8 cellular contexts compared by ENCODE assay signal in genomic region chr2:96174251-96175144, GRCh38. TPM values are rescaled to one million over a fixed set of nuclear protein-coding genes. Genes with fewer than 3 reads are reported as not detected.
A peak's percentile ranks its signal among the peaks of the same experiment; 100 is the strongest.
DNase-seq lines count a peak whose midpoint lies in the region; ATAC-seq and TF ChIP-seq lines count a peak whose summit lies in the region.

No MANE protein-coding gene starts in this region.

- POLR2A ChIA-PET in WTC11 (lab: Charles Lee) (interaction anchor here (1.1 kb wide), 2 partner anchors 36 to 86 kb away, joined by 3 to 7 read pairs; partner anchors contain the start of gene ASTL), MCF 10A (lab: Yijun Ruan, JAX) (interaction anchor here (0.8 to 1.3 kb wide), 3 partner anchors 37 to 180 kb away, joined by 3 to 4 read pairs (median 3); no protein-coding TSS in a partner anchor)

- no TSS peak for BruUV-seq in MCF 10A (replicated peaks; lab: Mats Ljungman, UMichigan)

- H3K9me3 Mint-ChIP-seq in WTC11 (peaks cover 12% of the 10 kb centered on the region), MCF 10A (ENCODE audit: unreplicated experiment) (no peaks in the 10 kb centered on the region)

- no peaks in the 10 kb centered on the region for H3K4me1 Mint-ChIP-seq in WTC11
- no peaks in the 10 kb centered on the region for H3K4me1 Mint-ChIP-seq in MCF 10A (ENCODE audit: insufficient read depth, unreplicated experiment)

- H3K36me3 Mint-ChIP-seq in WTC11 (no peaks in the 10 kb centered on the region), MCF 10A (ENCODE audit: insufficient read depth, unreplicated experiment) (no peaks in the 10 kb centered on the region)

- CTCF ChIA-PET in WTC11 (lab: Charles Lee) (interaction anchor here (0.5 to 4.6 kb wide), 49 partner anchors 9 to 221 kb away, joined by 3 to 214 read pairs (median 5); partner anchors contain the start of genes ADRA2B, ASTL, DUSP2 and NCAPH), MCF 10A (lab: Yijun Ruan, JAX) (interaction anchor here (0.6 to 5.6 kb wide), 36 partner anchors 8 to 335 kb away, joined by 3 to 54 read pairs (median 6); partner anchors contain the start of genes ADRA2B and ASTL)

- peak; percentile 80 for DNase-seq in GM13976 (ENCODE audit: low spot score)
- DNase-seq in NCI-H2196 (lab: John Stamatoyannopoulos, UW; ENCODE audit: unreplicated experiment) = peak; percentile 79
- peak; percentile 82 for DNase-seq in WTC11 (ENCODE audit: low spot score)
- DNase-seq in MCF 10A (ENCODE audit: unreplicated experiment) = peak; percentile 81
- DNase-seq in islet precursor cell = peak; percentile 87
- DNase-seq in stimulated activated CD4-positive, alpha-beta T cell treated with anti-CD3 and anti-CD28 coated beads, Interleukin-1b, Interleukin-23, amount 100 ng/mL, for 4 hours (ENCODE audit: low read depth in 2 of 2) = peak; percentile 79 to 81

- no peak overlapping the region for H3K27ac Mint-ChIP-seq in WTC11
- H3K27ac Mint-ChIP-seq in MCF 10A (ENCODE audit: low read depth, unreplicated experiment) = no peak overlapping the region

- in situ Hi-C loops in GM13976 (cut with MboI; ENCODE audit: low sequenced_read_pairs, unreplicated experiment) = loop anchor here (5.0 kb wide), 1 partner anchor 37 kb away; the partner anchor contains the start of gene ASTL

- peak; percentile 79 for TF ChIP-seq CTCF in GM13976 (IDR thresholded peaks at IDR 0.05; ENCODE audit: borderline replicate concordance, control extremely low read depth, extremely low read depth, insufficient read depth, missing control alignments)
- peak; percentile 76 for TF ChIP-seq CTCF in WTC11 (IDR thresholded peaks at IDR 0.05)
- peak; percentile 88 for TF ChIP-seq CTCF in MCF 10A (IDR thresholded peaks at IDR 0.05; ENCODE audit: unreplicated experiment)

- intact Hi-C loops in MCF 10A (cut with micrococcal nuclease) = loop anchor here (1.0 to 10.0 kb wide), 3 partner anchors 36 to 181 kb away; partner anchors contain the start of gene ASTL

- peak; percentile 81 for ATAC-seq in HG02981 (IDR thresholded peaks at IDR 0.05; ENCODE audit: unreplicated experiment)
- ATAC-seq in WTC11 = peak; percentile 98
- ATAC-seq in GM19452 (IDR thresholded peaks at IDR 0.05; ENCODE audit: unreplicated experiment) = no peak

- H3K4me3 Mint-ChIP-seq in WTC11 = no peak overlapping the region
- no peak overlapping the region for H3K4me3 Mint-ChIP-seq in MCF 10A (ENCODE audit: unreplicated experiment)

- no peaks in the 10 kb centered on the region for H3K27me3 Mint-ChIP-seq in WTC11 (ENCODE audit: low read depth)
- no peaks in the 10 kb centered on the region for H3K27me3 Mint-ChIP-seq in MCF 10A (ENCODE audit: insufficient read depth, unreplicated experiment)

TF ChIP-seq in WTC11, 78 proteins besides CTCF, POLR2A, EP300 and RAD21:
- TF ChIP-seq HMGXB4 (CRISPR knock-in tag; IDR thresholded peaks at IDR 0.05) (no peak), ZSCAN18 (CRISPR knock-in tag; IDR thresholded peaks at IDR 0.05) (no peak), TEAD1 (CRISPR knock-in tag; IDR thresholded peaks at IDR 0.05) (no peak), MAX (CRISPR knock-in tag; IDR thresholded peaks at IDR 0.05) (no peak)
- TF ChIP-seq, protein P1, sequence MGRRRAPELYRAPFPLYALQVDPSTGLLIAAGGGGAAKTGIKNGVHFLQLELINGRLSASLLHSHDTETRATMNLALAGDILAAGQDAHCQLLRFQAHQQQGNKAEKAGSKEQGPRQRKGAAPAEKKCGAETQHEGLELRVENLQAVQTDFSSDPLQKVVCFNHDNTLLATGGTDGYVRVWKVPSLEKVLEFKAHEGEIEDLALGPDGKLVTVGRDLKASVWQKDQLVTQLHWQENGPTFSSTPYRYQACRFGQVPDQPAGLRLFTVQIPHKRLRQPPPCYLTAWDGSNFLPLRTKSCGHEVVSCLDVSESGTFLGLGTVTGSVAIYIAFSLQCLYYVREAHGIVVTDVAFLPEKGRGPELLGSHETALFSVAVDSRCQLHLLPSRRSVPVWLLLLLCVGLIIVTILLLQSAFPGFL (CRISPR knock-in tag; IDR thresholded peaks at IDR 0.05; ENCODE audit: borderline replicate concordance) = no peak
- TF ChIP-seq, protein P2, sequence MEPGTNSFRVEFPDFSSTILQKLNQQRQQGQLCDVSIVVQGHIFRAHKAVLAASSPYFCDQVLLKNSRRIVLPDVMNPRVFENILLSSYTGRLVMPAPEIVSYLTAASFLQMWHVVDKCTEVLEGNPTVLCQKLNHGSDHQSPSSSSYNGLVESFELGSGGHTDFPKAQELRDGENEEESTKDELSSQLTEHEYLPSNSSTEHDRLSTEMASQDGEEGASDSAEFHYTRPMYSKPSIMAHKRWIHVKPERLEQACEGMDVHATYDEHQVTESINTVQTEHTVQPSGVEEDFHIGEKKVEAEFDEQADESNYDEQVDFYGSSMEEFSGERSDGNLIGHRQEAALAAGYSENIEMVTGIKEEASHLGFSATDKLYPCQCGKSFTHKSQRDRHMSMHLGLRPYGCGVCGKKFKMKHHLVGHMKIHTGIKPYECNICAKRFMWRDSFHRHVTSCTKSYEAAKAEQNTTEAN (CRISPR knock-in tag; IDR thresholded peaks at IDR 0.05) = no peak

RNA-seq across cellular contexts. Expression of gene DUSP2, which starts 29.3 kb away (rescaled TPM):
- total RNA-seq in WTC11 (2021) (4.7 to 6.8 TPM (median 5.8 TPM) in 3 replicates), MCF 10A (2022) (1.3 and 3.3 TPM in 2 replicates)

RNA-seq across cellular contexts. Expression of gene STARD7, which starts 34.1 kb away (rescaled TPM):
- total RNA-seq in WTC11 (2021) (199 to 217 TPM (median 201 TPM) in 3 replicates), MCF 10A (2022) (84.1 and 105 TPM in 2 replicates)

RNA-seq across cellular contexts. Expression of gene ASTL, which starts 36.2 kb away (rescaled TPM):
- total RNA-seq in WTC11 (2021) (0.69 to 1.4 TPM (median 0.79 TPM) in 3 replicates), MCF 10A (2022) (not detected in 2 replicates)

RNA-seq across cellular contexts. Expression of gene ADRA2B, which starts 58.1 kb away (rescaled TPM):
- total RNA-seq in WTC11 (2021) (4.7 to 6.3 TPM (median 5.8 TPM) in 3 replicates), MCF 10A (2022) (not detected in 2 replicates)
